Comparison of ENCODE assay signal across 8 cellular contexts in the genomic region with DNA sequence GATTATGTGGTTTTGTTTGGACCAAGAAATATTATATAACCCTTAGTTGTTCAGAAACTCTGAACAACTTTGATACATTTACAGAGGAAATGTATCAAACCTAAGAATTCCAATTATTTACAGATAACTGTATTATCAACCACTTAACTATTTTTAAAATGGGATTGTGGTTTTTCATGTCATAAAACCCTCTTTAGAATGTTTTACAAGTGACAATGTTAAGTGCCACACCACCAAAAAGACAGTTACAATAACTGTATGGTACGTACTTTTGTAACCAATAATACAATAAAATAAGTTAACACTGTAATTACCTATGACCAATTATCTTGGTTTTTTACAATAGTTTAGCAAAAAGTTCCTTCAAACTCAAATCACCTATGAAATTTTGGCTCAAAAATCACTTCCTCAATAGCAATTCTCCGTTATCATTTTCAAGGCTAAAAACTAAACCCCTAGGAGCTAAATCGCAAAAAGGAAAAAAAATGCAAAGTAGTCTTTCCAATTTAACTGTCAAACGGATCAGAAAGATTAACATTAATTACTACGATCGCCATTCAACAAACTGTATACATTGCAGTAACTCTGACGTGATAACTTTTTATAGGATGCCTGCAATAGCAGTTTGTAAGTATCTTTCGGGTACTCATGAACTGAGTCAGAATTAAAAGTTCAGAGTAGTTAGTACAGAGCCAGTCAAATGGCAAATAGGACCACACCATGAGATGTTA. TPM values are rescaled to one million over a fixed set of nuclear protein-coding genes. Genes with fewer than 3 reads are reported as not detected.
DNase-seq lines count a peak whose midpoint lies in the region; ATAC-seq, FAIRE-seq and TF ChIP-seq lines count a peak whose summit lies in the region.

No MANE protein-coding gene starts in this region.

- peak overlapping the region; percentile 98 for H3K27ac Mint-ChIP-seq in activated CD8-positive, alpha-beta memory T cell treated with anti-CD3 and anti-CD28 coated beads, Interleukin-2, amount 10 ng/mL, durations not matched to agents 7 days and 5 days
- H3K27ac Mint-ChIP-seq in activated CD4-positive, alpha-beta memory T cell treated with anti-CD3 and anti-CD28 coated beads for 36 hours: peak overlapping the region; percentile 95

- CTCF ChIA-PET in activated CD8-positive, alpha-beta memory T cell treated with anti-CD3 and anti-CD28 coated beads, Interleukin-2, amount 10 ng/mL, durations not matched to agents 7 days and 5 days (lab: Charles Lee): no interaction called here
- CTCF ChIA-PET in activated CD4-positive, alpha-beta memory T cell treated with anti-CD3 and anti-CD28 coated beads for 36 hours (lab: Charles Lee): no interaction called here

- ATAC-seq in activated CD8-positive, alpha-beta memory T cell treated with anti-CD3 and anti-CD28 coated beads, Interleukin-2, amount 10 ng/mL, durations not matched to agents 7 days and 5 days: no peak

- TF ChIP-seq CTCF in kidney (IDR thresholded peaks at IDR 0.05; ENCODE audit: borderline replicate concordance, extremely low read depth, insufficient read depth): no peak
- TF ChIP-seq CTCF in tibial artery (IDR thresholded peaks at IDR 0.05): no peak

- H3K36me3 Mint-ChIP-seq in activated CD8-positive, alpha-beta memory T cell treated with anti-CD3 and anti-CD28 coated beads, Interleukin-2, amount 10 ng/mL, durations not matched to agents 7 days and 5 days: peaks cover 10% of the 10 kb centered on the region
- peaks cover 5% of the 10 kb centered on the region for H3K36me3 Mint-ChIP-seq in activated CD4-positive, alpha-beta memory T cell treated with anti-CD3 and anti-CD28 coated beads for 36 hours

- H3K27ac ChIP-seq in kidney (ENCODE audit: low read depth in 2 of 2, low read length in 2 of 2) (peak overlapping the region in 1 of 2 donors; percentile 99), tibial artery (peak overlapping the region; percentile 96 to 98)

- POLR2A ChIA-PET in activated CD4-positive, alpha-beta memory T cell treated with anti-CD3 and anti-CD28 coated beads for 36 hours (lab: Charles Lee): no interaction called here

- H3K4me3 Mint-ChIP-seq in activated CD8-positive, alpha-beta memory T cell treated with anti-CD3 and anti-CD28 coated beads, Interleukin-2, amount 10 ng/mL, durations not matched to agents 7 days and 5 days: no peak overlapping the region
- no peak overlapping the region for H3K4me3 Mint-ChIP-seq in activated CD4-positive, alpha-beta memory T cell treated with anti-CD3 and anti-CD28 coated beads for 36 hours

- no peaks in the 10 kb centered on the region for H3K27me3 Mint-ChIP-seq in activated CD8-positive, alpha-beta memory T cell treated with anti-CD3 and anti-CD28 coated beads, Interleukin-2, amount 10 ng/mL, durations not matched to agents 7 days and 5 days
- H3K27me3 Mint-ChIP-seq in activated CD4-positive, alpha-beta memory T cell treated with anti-CD3 and anti-CD28 coated beads for 36 hours: no peaks in the 10 kb centered on the region

- H3K4me1 ChIP-seq in kidney (ENCODE audit: control insufficient read depth in 1 of 2, insufficient read depth in 1 of 2, low read depth in 1 of 2, low read length in 2 of 2) (peaks cover 0 to 7% of the 10 kb centered on the region in 2 donors), tibial artery (peaks cover 0 to 52% (median 6%) of the 10 kb centered on the region in 4 donors)

- H3K4me3 ChIP-seq in kidney (ENCODE audit: low read length in 2 of 2) (peak overlapping the region; percentile 92), tibial artery (peak overlapping the region; percentile 83 to 85)

- no peaks in the 10 kb centered on the region for H3K27me3 ChIP-seq in tibial artery

- FAIRE-seq in kidney (lab: Jason Lieb, UNC): no peak

- H3K36me3 ChIP-seq in kidney (ENCODE audit: control insufficient read depth in 1 of 2, insufficient read depth in 2 of 2, low read length in 2 of 2): no peaks in the 10 kb centered on the region
- H3K36me3 ChIP-seq in tibial artery: no peaks in the 10 kb centered on the region

- peaks cover 23% of the 10 kb centered on the region for H3K4me1 Mint-ChIP-seq in activated CD8-positive, alpha-beta memory T cell treated with anti-CD3 and anti-CD28 coated beads, Interleukin-2, amount 10 ng/mL, durations not matched to agents 7 days and 5 days
- H3K4me1 Mint-ChIP-seq in activated CD4-positive, alpha-beta memory T cell treated with anti-CD3 and anti-CD28 coated beads for 36 hours (ENCODE audit: low read depth): no peaks in the 10 kb centered on the region

- no peak for DNase-seq in activated CD8-positive, alpha-beta memory T cell treated with anti-CD3 and anti-CD28 coated beads, Interleukin-2, amount 10 ng/mL, durations not matched to agents 7 days and 5 days
- DNase-seq in activated CD8-positive, alpha-beta memory T cell treated with anti-CD3 and anti-CD28 coated beads, Interleukin-2, amount 50 U/mL, for 4 hours: no peak
- DNase-seq in activated CD4-positive, alpha-beta memory T cell treated with anti-CD3 and anti-CD28 coated beads for 36 hours: no peak
- DNase-seq in kidney: no peak
- DNase-seq in tibial artery: no peak
- no peak for DNase-seq in SK-N-DZ (ENCODE audit: low spot score)
- DNase-seq in NCI-H510A treated with DMSO at 0.1 percent for 48 hours (lab: John Stamatoyannopoulos, UW): no peak
- DNase-seq in AML-193 (lab: John Stamatoyannopoulos, UW): no peak

- intact Hi-C loops in activated CD4-positive, alpha-beta memory T cell treated with anti-CD3 and anti-CD28 coated beads for 36 hours (cut with micrococcal nuclease): loop anchor here (2.0 kb wide), 2 partner anchors 61 to 137 kb away; no protein-coding TSS in a partner anchor
- intact Hi-C loops in kidney (cut with DNase I): no loop called here
- intact Hi-C loops in tibial artery (cut with DNase I; ENCODE audit: low total_unique reads): no loop called here

- no peaks in the 10 kb centered on the region for H3K9me3 Mint-ChIP-seq in activated CD8-positive, alpha-beta memory T cell treated with anti-CD3 and anti-CD28 coated beads, Interleukin-2, amount 10 ng/mL, durations not matched to agents 7 days and 5 days (ENCODE audit: low read depth)
- no peaks in the 10 kb centered on the region for H3K9me3 Mint-ChIP-seq in activated CD4-positive, alpha-beta memory T cell treated with anti-CD3 and anti-CD28 coated beads for 36 hours

- peak overlapping the region; percentile 94 to 98 for H3K9ac ChIP-seq in kidney (ENCODE audit: low read length in 2 of 2)

- H3K9me3 ChIP-seq in kidney (ENCODE audit: control insufficient read depth in 1 of 2, low read length in 2 of 2) (no peaks in the 10 kb centered on the region), tibial artery (no peaks in the 10 kb centered on the region)

RNA-seq across cellular contexts. Expression of gene ROCK1, which starts 1.5 kb away (rescaled TPM):
- 10 to 100 TPM; 63.8 to 65.1 TPM for total RNA-seq in activated CD8-positive, alpha-beta memory T cell treated with anti-CD3 and anti-CD28 coated beads, Interleukin-2, amount 10 ng/mL, durations not matched to agents 7 days and 5 days
- total RNA-seq in activated CD4-positive, alpha-beta memory T cell treated with anti-CD3 and anti-CD28 coated beads for 36 hours: 10 to 100 TPM; 54.9 to 59.4 TPM
- 56.5 TPM for total RNA-seq in kidney
- 10.5 TPM for polyA plus RNA-seq in kidney (ENCODE audit: insufficient read depth, low read depth, low replicate concordance)
- polyA plus RNA-seq in SK-N-DZ (2014; cell fraction: cytosol; rRNA removed): 8.7 and 10.0 TPM in 2 replicates
- 13.8 and 17.8 TPM in 2 replicates for polyA plus RNA-seq in SK-N-DZ (2014; cell fraction: nucleus; rRNA removed)
